Comparison of ENCODE assay signal across 8 cellular contexts in the genomic region with DNA sequence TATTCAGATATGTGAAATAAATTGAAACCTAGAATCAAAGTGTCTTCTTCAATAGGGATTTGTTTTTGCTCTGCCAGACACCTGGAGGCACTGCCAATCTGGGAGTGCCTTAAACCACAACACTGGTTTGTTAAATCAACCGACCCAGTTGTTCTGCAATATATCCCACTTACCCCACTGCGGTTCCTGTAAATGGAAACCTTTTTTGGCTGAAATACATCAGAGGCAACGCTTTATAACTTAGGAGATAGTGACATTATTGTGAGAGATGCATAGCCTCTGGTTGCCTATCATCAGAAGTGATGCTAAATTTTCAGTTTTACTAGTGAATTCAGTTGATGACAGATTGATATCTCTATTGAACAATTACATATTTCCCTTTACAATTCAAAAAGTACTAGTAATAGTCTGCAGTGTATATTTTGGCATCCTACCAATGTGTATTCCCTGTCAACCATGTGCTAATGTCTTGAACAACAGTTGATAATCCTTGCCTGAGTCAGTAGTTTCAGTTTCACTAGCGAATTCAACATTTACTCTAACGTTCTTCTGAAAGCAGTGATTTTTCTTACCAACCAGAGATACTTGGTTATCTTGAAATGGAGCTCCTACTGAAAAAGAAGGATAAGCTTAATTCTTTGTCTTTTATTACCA. TPM values are rescaled to one million over a fixed set of nuclear protein-coding genes. Genes with fewer than 3 reads are reported as not detected.
DNase-seq lines count a peak whose midpoint lies in the region; ATAC-seq, FAIRE-seq and TF ChIP-seq lines count a peak whose summit lies in the region.

No MANE protein-coding gene starts in this region.

- H3K18ac ChIP-seq in mesenchymal stem cell (ENCODE audit: low read depth in 1 of 2, low read length in 2 of 2) = no peak overlapping the region
- no peak overlapping the region for H3K18ac ChIP-seq in H9 (ENCODE audit: insufficient read length, low read depth, low read length)

- H2AFZ ChIP-seq in MM.1S (ENCODE audit: low read length) (peak overlapping the region; percentile 34; the same call in 1 of the 2 replicates), K562 (ENCODE audit: low read depth, low read length) (no peak overlapping the region), mesenchymal stem cell (ENCODE audit: low read depth, low read length) (no peak overlapping the region), H9 (ENCODE audit: low read length) (no peak overlapping the region)

- H2BK120ac ChIP-seq in mesenchymal stem cell (ENCODE audit: low read depth, low read length) (no peak overlapping the region), H9 (ENCODE audit: low read depth, low read length, poor library complexity, severe bottlenecking) (no peak overlapping the region)

- H3K36me3 ChIP-seq in CD8-positive, alpha-beta T cell (ENCODE audit: insufficient read depth, low read length) = no peaks in the 10 kb centered on the region
- H3K36me3 ChIP-seq in MM.1S (replicated peaks; ENCODE audit: insufficient read depth, low read length) (no peaks in the 10 kb centered on the region), K562 (ENCODE audit: control insufficient read depth, insufficient read depth, low read length) (peaks cover 57% of the 10 kb centered on the region; the same call in 2 of the 3 replicates), mesenchymal stem cell (ENCODE audit: control insufficient read depth in 1 of 2, insufficient read depth in 2 of 2, low read depth in 1 of 2, low read length in 2 of 2) (peaks cover 0 to 4% of the 10 kb centered on the region in 2 experiments)

- no peaks in the 10 kb centered on the region for H3K27me3 ChIP-seq in CD8-positive, alpha-beta T cell (ENCODE audit: insufficient read depth, low read length)
- no peaks in the 10 kb centered on the region for H3K27me3 ChIP-seq in MM.1S (replicated peaks; ENCODE audit: insufficient read depth, low read length)
- no peaks in the 10 kb centered on the region for H3K27me3 ChIP-seq in K562 (ENCODE audit: control insufficient read depth in 2 of 2, insufficient read depth in 2 of 2, low read length in 2 of 2)
- H3K27me3 ChIP-seq in mesenchymal stem cell (ENCODE audit: control insufficient read depth in 1 of 2, insufficient read depth in 1 of 2, low read length in 2 of 2) = no peaks in the 10 kb centered on the region
- H3K27me3 ChIP-seq in H9 (ENCODE audit: insufficient read depth, low read length) = no peaks in the 10 kb centered on the region

- H3K56ac ChIP-seq in H9 (ENCODE audit: insufficient read length, low read depth, low read length) = no peak overlapping the region

- WGBS in K562 (ENCODE audit: insufficient coverage, low coverage, missing lambda C conversion rate) = 48% methylated on average over 5 of the region's 5 CpGs
- WGBS in mesenchymal stem cell = 88% methylated on average over 4 of the region's 5 CpGs
- no CpG with 5 or more reads among the region's 5 CpGs for WGBS in H9 (ENCODE audit: extremely low coverage, insufficient read length, low lambda C conversion rate)

- H3K79me2 ChIP-seq in MM.1S (ENCODE audit: low read length) (no peaks in the 10 kb centered on the region), K562 (ENCODE audit: control insufficient read depth, insufficient read depth, low read length) (peaks cover 78% of the 10 kb centered on the region), H9 (ENCODE audit: insufficient read depth, low read length) (no peaks in the 10 kb centered on the region)

- H2BK15ac ChIP-seq in mesenchymal stem cell (ENCODE audit: low read depth, poor library complexity, severe bottlenecking) (no peak overlapping the region), H9 (ENCODE audit: low read depth, low read length) (no peak overlapping the region)

- H3K14ac ChIP-seq in mesenchymal stem cell (ENCODE audit: low read length in 2 of 2) (no peak overlapping the region), H9 (ENCODE audit: insufficient read depth, low read length) (no peak overlapping the region)

- H3K4me1 Mint-ChIP-seq in CD8-positive, alpha-beta T cell (ENCODE audit: low read depth) = peaks cover 24% of the 10 kb centered on the region
- H3K4me1 Mint-ChIP-seq in H9 = no peaks in the 10 kb centered on the region

- H4K20me1 ChIP-seq in MM.1S (ENCODE audit: insufficient read depth, low read length) (no peaks in the 10 kb centered on the region), K562 (replicated peaks; ENCODE audit: control insufficient read depth, insufficient read depth, low read length) (no peaks in the 10 kb centered on the region), H9 (ENCODE audit: control insufficient read depth, insufficient read depth, insufficient read length) (no peaks in the 10 kb centered on the region)

- no peak overlapping the region for H4K5ac ChIP-seq in H9 (ENCODE audit: insufficient read length, low read depth, low read length)

- CTCF ChIA-PET in CD8-positive, alpha-beta T cell (lab: Charles Lee) = interaction anchor here (0.7 to 2.0 kb wide), 6 partner anchors 21 to 85 kb away, joined by 3 to 8 read pairs (median 4); no protein-coding TSS in a partner anchor
- CTCF ChIA-PET in K562 (lab: Yijun Ruan, JAX; ENCODE audit: low intra/inter-chr PET ratio) = no interaction called here

- peak overlapping the region; percentile 14 for H3K4me3 ChIP-seq in CD8-positive, alpha-beta T cell (ENCODE audit: low read depth, low read length)
- H3K4me3 ChIP-seq in MM.1S (ENCODE audit: low read length) (peak overlapping the region; percentile 28; the same call in 1 of the 2 replicates), K562 (no peak overlapping the region), mesenchymal stem cell (ENCODE audit: insufficient read depth in 1 of 2, low read depth in 1 of 2, low read length in 2 of 2) (peak overlapping the region in 1 of 2 experiments; percentile 76)

- peak overlapping the region; percentile 72 for H3K27ac Mint-ChIP-seq in CD8-positive, alpha-beta T cell
- H3K27ac Mint-ChIP-seq in H9 = no peak overlapping the region

- H3T11ph ChIP-seq in H9 (ENCODE audit: low read length) = no peak overlapping the region

- H2BK5ac ChIP-seq in mesenchymal stem cell (ENCODE audit: low read depth, low read length, poor library complexity, severe bottlenecking) (no peak overlapping the region), H9 (ENCODE audit: insufficient read length, low read length) (no peak overlapping the region)

- intact Hi-C loops in CD8-positive, alpha-beta T cell (cut with DNase I, micrococcal nuclease) = loop anchor here in 1 of 2 experiments (2.0 to 5.0 kb wide), 2 partner anchors 15 to 35 kb away; no protein-coding TSS in a partner anchor
- intact Hi-C loops in K562 (cut with micrococcal nuclease) = no loop called here

- no peaks in the 10 kb centered on the region for H3K27me3 Mint-ChIP-seq in CD8-positive, alpha-beta T cell (ENCODE audit: low read depth)
- H3K27me3 Mint-ChIP-seq in H9 (ENCODE audit: low read depth) = no peaks in the 10 kb centered on the region; the same call in none of the 2 replicates

- H3K27ac ChIP-seq in CD8-positive, alpha-beta T cell (ENCODE audit: low read depth, low read length) = peak overlapping the region; percentile 7
- H3K27ac ChIP-seq in MM.1S (ENCODE audit: low read length) (peak overlapping the region; percentile 73), K562 (ENCODE audit: extremely low read depth, low read depth, low read length) (no peak overlapping the region), mesenchymal stem cell (ENCODE audit: low read length, poor library complexity, severe bottlenecking) (no peak overlapping the region), H9 (ENCODE audit: insufficient read length, low read depth, low read length) (no peak overlapping the region)

- POLR2A ChIA-PET in CD8-positive, alpha-beta T cell (lab: Charles Lee) = interaction anchor here (1.1 to 1.8 kb wide), 4 partner anchors 8 to 32 kb away, joined by 5 to 9 read pairs (median 6); no protein-coding TSS in a partner anchor
- POLR2A ChIA-PET in K562 (lab: Yijun Ruan, JAX) = interaction anchor here (2.0 kb wide), 1 partner anchor 23 kb away, joined by 4 read pairs; no protein-coding TSS in a partner anchor

- H2AK5ac ChIP-seq in mesenchymal stem cell (ENCODE audit: low read length, severe bottlenecking) (no peak overlapping the region), H9 (ENCODE audit: insufficient read length, low read length) (no peak overlapping the region)

- no peak for TF ChIP-seq CTCF in CD8-positive, alpha-beta T cell (IDR thresholded peaks at IDR 0.05)
- TF ChIP-seq CTCF in MM.1S (IDR thresholded peaks at IDR 0.05; ENCODE audit: low read length) = no peak
- TF ChIP-seq CTCF in K562 (IDR thresholded peaks at IDR 0.05 in 2 of 3, conservative IDR thresholded peaks at IDR 0.05 in 1 of 3; ENCODE audit: insufficient read depth in 2 of 3, low read depth in 1 of 3, low read length in 3 of 3) = no peak
- no peak for TF ChIP-seq CTCF in H9 (conservative IDR thresholded peaks at IDR 0.05)

- H3K4me1 ChIP-seq in CD8-positive, alpha-beta T cell (ENCODE audit: insufficient read depth, low read length) = peaks cover 12% of the 10 kb centered on the region
- H3K4me1 ChIP-seq in MM.1S (ENCODE audit: low read length) (peaks cover 8% of the 10 kb centered on the region), K562 (replicated peaks in 1 of 2; ENCODE audit: control insufficient read depth in 2 of 2, insufficient read depth in 2 of 2, low read length in 2 of 2) (no peaks in the 10 kb centered on the region), mesenchymal stem cell (ENCODE audit: control insufficient read depth, insufficient read depth, low read depth, low read length) (peaks cover 2% of the 10 kb centered on the region), H9 (ENCODE audit: insufficient read depth, low read length) (no peaks in the 10 kb centered on the region)

- no peak overlapping the region for H2BK20ac ChIP-seq in H9 (ENCODE audit: low read depth, low read length, poor library complexity, severe bottlenecking)

- H3K9me3 Mint-ChIP-seq in CD8-positive, alpha-beta T cell = no peaks in the 10 kb centered on the region
- H3K9me3 Mint-ChIP-seq in H9 = no peaks in the 10 kb centered on the region

- no peaks in the 10 kb centered on the region for H3K9me1 ChIP-seq in K562 (ENCODE audit: control insufficient read depth, insufficient read depth, low read length)

- peak overlapping the region; percentile 72 for H3K4me3 Mint-ChIP-seq in CD8-positive, alpha-beta T cell
- H3K4me3 Mint-ChIP-seq in H9 = no peak overlapping the region

- in situ Hi-C loops in K562 (cut with MboI) = no loop called here

- DNase-seq in CD8-positive, alpha-beta T cell = no peak
- peak; percentile 71 for DNase-seq in MM.1S
- no peak for DNase-seq in K562 (ENCODE audit: extremely low read depth in 1 of 4, low spot score in 3 of 4)
- peak; percentile 58 for DNase-seq in mesenchymal stem cell
- no peak for DNase-seq in H9
- no peak for DNase-seq in HuH-7.5 (ENCODE audit: low spot score)

- H3K9ac ChIP-seq in MM.1S (ENCODE audit: low read length) (peak overlapping the region; percentile 40), K562 (ENCODE audit: insufficient read depth in 1 of 2, low read depth in 2 of 2, low read length in 2 of 2) (no peak overlapping the region), mesenchymal stem cell (ENCODE audit: low read length) (peak overlapping the region; percentile 92), H9 (ENCODE audit: extremely low read depth, insufficient read length, low read length) (no peak overlapping the region)

- TSS peak; percentile 3 for BruUV-seq in K562 (replicated peaks; lab: Mats Ljungman, UMichigan)

- H2BK12ac ChIP-seq in mesenchymal stem cell (ENCODE audit: low read length in 2 of 2) (no peak overlapping the region), H9 (ENCODE audit: insufficient read length, low read depth, low read length) (no peak overlapping the region)

- no peak for TF ChIP-seq RAD21 in K562 (CRISPR knock-in tag; conservative IDR thresholded peaks at IDR 0.05 in 1 of 2, IDR thresholded peaks at IDR 0.05 in 1 of 2)

- TF ChIP-seq EP300 in K562 (IDR thresholded peaks at IDR 0.05; ENCODE audit: low read length) = no peak

- no peaks in the 10 kb centered on the region for H3K9me3 ChIP-seq in CD8-positive, alpha-beta T cell (ENCODE audit: low read length)
- no peaks in the 10 kb centered on the region for H3K9me3 ChIP-seq in MM.1S (replicated peaks; ENCODE audit: insufficient read depth, low read length)
- H3K9me3 ChIP-seq in K562 (replicated peaks; ENCODE audit: control insufficient read depth, insufficient read depth, low read depth, low read length) = no peaks in the 10 kb centered on the region
- no peaks in the 10 kb centered on the region for H3K9me3 ChIP-seq in mesenchymal stem cell (ENCODE audit: control insufficient read depth, low read length)
- H3K9me3 ChIP-seq in H9 (ENCODE audit: control insufficient read depth, low read depth, low read length) = no peaks in the 10 kb centered on the region

- H3F3A ChIP-seq in MM.1S (ENCODE audit: insufficient read depth, low read length) = 0 out of 2 replicates have a peak, but pooled peaks cover 3% of the 10 kb centered on the region

- H3K23me2 ChIP-seq in H9 (ENCODE audit: insufficient read length, low read depth, low read length, poor library complexity, severe bottlenecking) = no peaks in the 10 kb centered on the region

- no peak overlapping the region for H4K8ac ChIP-seq in mesenchymal stem cell (ENCODE audit: low read length)
- no peak overlapping the region for H4K8ac ChIP-seq in H9 (replicated peaks; ENCODE audit: insufficient read length, low read depth, low read length)

- no peak for TF ChIP-seq POLR2A in K562 (conservative IDR thresholded peaks at IDR 0.05)

- peak; percentile 6 for FAIRE-seq in K562 (lab: Jason Lieb, UNC)

- H3K4me2 ChIP-seq in MM.1S (ENCODE audit: low read depth, low read length) (peak overlapping the region; percentile 63), K562 (ENCODE audit: insufficient read depth, low read length) (no peak overlapping the region), mesenchymal stem cell (ENCODE audit: low read length, poor library complexity, severe bottlenecking) (no peak overlapping the region), H9 (ENCODE audit: insufficient read depth, insufficient read length, low read length) (no peak overlapping the region)

- ATAC-seq in CD8-positive, alpha-beta T cell = peak; percentile 85
- ATAC-seq in K562 (no peak), HG03196 (IDR thresholded peaks at IDR 0.05; ENCODE audit: unreplicated experiment) (no peak), HG02840 (IDR thresholded peaks at IDR 0.05; ENCODE audit: low FRiP score, unreplicated experiment) (no peak)

- H3K9me2 ChIP-seq in MM.1S (replicated peaks; ENCODE audit: insufficient read depth, low read length) = no peaks in the 10 kb centered on the region

- H3K23ac ChIP-seq in mesenchymal stem cell (ENCODE audit: low read length in 2 of 2) = no peak overlapping the region
- no peak overlapping the region for H3K23ac ChIP-seq in H9 (ENCODE audit: insufficient read length, low read depth, low read length)

- H3K36me3 Mint-ChIP-seq in CD8-positive, alpha-beta T cell = peaks cover 20% of the 10 kb centered on the region
- H3K36me3 Mint-ChIP-seq in H9 (ENCODE audit: insufficient read depth in 1 of 3, low read depth in 3 of 3) = no peaks in the 10 kb centered on the region

- H4K91ac ChIP-seq in mesenchymal stem cell (ENCODE audit: low read length) (no peak overlapping the region), H9 (ENCODE audit: insufficient read length, low read depth, low read length) (no peak overlapping the region)

- H3K4ac ChIP-seq in mesenchymal stem cell (ENCODE audit: low read depth in 1 of 2, low read length in 2 of 2) (no peak overlapping the region), H9 (ENCODE audit: low read depth, low read length) (no peak overlapping the region)

- peaks cover 12% of the 10 kb centered on the region for H3K79me1 ChIP-seq in mesenchymal stem cell (replicated peaks; ENCODE audit: low read length, poor library complexity, severe bottlenecking)
- H3K79me1 ChIP-seq in H9 (ENCODE audit: insufficient read depth, low read depth, low read length, poor library complexity, severe bottlenecking) = no peaks in the 10 kb centered on the region

RNA-seq across cellular contexts. Expression of a gene that starts 30.5 kb away (rescaled TPM):
- total RNA-seq in CD8-positive, alpha-beta T cell = 100 to 1,000 TPM; 557 to 560 TPM
- 275 and 554 TPM in 2 replicates for total RNA-seq in K562 (2011; cell fraction: chromatin; rRNA removed; ENCODE audit: low replicate concordance)
- 143 and 198 TPM in 2 replicates for total RNA-seq in K562 (2011; cell fraction: nucleolus; rRNA removed)
- total RNA-seq in K562 (2011; cell fraction: nucleoplasm; rRNA removed) = 367 and 537 TPM in 2 replicates
- total RNA-seq in K562 (2014; rRNA removed) = 263 and 295 TPM in 2 replicates
- 395 and 448 TPM in 2 replicates for total RNA-seq in K562 (2014; rRNA removed; fragmentation: Illumina TruSeq; extraction: Trizol)
- 284 and 309 TPM in 2 replicates for total RNA-seq in K562 (2015; rRNA removed; fragmentation: Illumina TruSeq; extraction: Trizol)
- 395 and 398 TPM in 2 replicates for total RNA-seq in K562 (2021)
- polyA plus RNA-seq in K562 (2011; rRNA removed) = 266 and 328 TPM in 2 replicates
- polyA plus RNA-seq in K562 (2011; cell fraction: cytosol; rRNA removed) = 100 and 189 TPM in 2 replicates
- polyA plus RNA-seq in K562 (2011; cell fraction: nucleus; rRNA removed) = 140 and 172 TPM in 2 replicates
- polyA plus RNA-seq in K562 (2012) = 237 and 317 TPM in 2 replicates
- 383 and 443 TPM in 2 replicates for polyA plus RNA-seq in K562 (2014; fragmentation: Illumina TruSeq; extraction: Trizol)
- polyA plus RNA-seq in K562 (2014; fragmentation: Nextera tagmentation; extraction: Ambion mirVana) = 100 to 1,000 TPM; 517 to 617 TPM
- 284 and 315 TPM in 2 replicates for polyA plus RNA-seq in K562 (2014; rRNA removed)
- polyA minus RNA-seq in K562 (2011; rRNA and poly(A)+ RNA removed) = 312 and 332 TPM in 2 replicates
- polyA minus RNA-seq in K562 (2011; cell fraction: cytosol; rRNA and poly(A)+ RNA removed) = 118 and 128 TPM in 2 replicates
- 87.6 and 141 TPM in 2 replicates for polyA minus RNA-seq in K562 (2011; cell fraction: nucleus; rRNA and poly(A)+ RNA removed)
- 131 TPM for polyA plus RNA-seq in mesenchymal stem cell (2013, experiment 1 of 2)
- polyA plus RNA-seq in mesenchymal stem cell (2013, experiment 2 of 2) = 141 TPM
- total RNA-seq in H9 (2021) = 92.8 and 93.0 TPM in 2 replicates

Comparison
In these comparisons a context has a peak if more than half of its experiments do, and no peak if none do; other contexts are left out.
1. DNase-seq: peak in MM.1S (single experiment) and mesenchymal stem cell (single experiment); none in CD8-positive, alpha-beta T cell (0 of 7), K562 (0 of 4), H9 (single experiment) and HuH-7.5 (single experiment).
2. H3K27ac ChIP-seq: peak in CD8-positive, alpha-beta T cell (single experiment) and MM.1S (single experiment); none in K562 (single experiment), mesenchymal stem cell (single experiment) and H9 (single experiment).
3. H3K9ac ChIP-seq: peak in MM.1S (single experiment) and mesenchymal stem cell (single experiment); none in K562 (0 of 2) and H9 (single experiment).